In genomic region chr7:23474829-23475578, GRCh38 we compare ENCODE assay signal across 8 cellular contexts. TPM values are rescaled to one million over a fixed set of nuclear protein-coding genes. Genes with fewer than 3 reads are reported as not detected.
DNase-seq lines count a peak whose midpoint lies in the region; ATAC-seq, FAIRE-seq and TF ChIP-seq lines count a peak whose summit lies in the region.

No MANE protein-coding gene starts in this region.

- H3K4me3 ChIP-seq in H1 (ENCODE audit: extremely low read depth in 1 of 4, insufficient read depth in 2 of 4, low read depth in 3 of 4, low read length in 4 of 4), result peak overlapping the region; percentile 61 to 86 (median 76)
- H3K4me3 ChIP-seq in colonic mucosa, result no peak overlapping the region

- intact Hi-C loops in colonic mucosa (cut with DNase I), result no loop called here

- H3K9ac ChIP-seq in H1 (replicated peaks in 1 of 4; ENCODE audit: extremely low read depth in 1 of 4, low read depth in 3 of 4, low read length in 3 of 4) (peak overlapping the region; percentile 87 to 97 (median 93)), colonic mucosa (ENCODE audit: low read depth in 2 of 2, low read length in 2 of 2) (no peak overlapping the region)

- peaks cover 30% of the 10 kb centered on the region for H3K4me1 Mint-ChIP-seq in progenitor cell of endocrine pancreas (ENCODE audit: low read depth)

- H3K36me3 ChIP-seq in H1 (ENCODE audit: control insufficient read depth in 2 of 4, insufficient read depth in 4 of 4, low read length in 3 of 4) (no peaks in the 10 kb centered on the region; a peak in 3 of 8 replicates), colonic mucosa (no peaks in the 10 kb centered on the region)

- H2BK120ac ChIP-seq in H1 (replicated peaks; ENCODE audit: low read depth, low read length), result no peak overlapping the region

- H3K27me3 ChIP-seq in H1 (replicated peaks in 1 of 4; ENCODE audit: control insufficient read depth in 3 of 4, extremely low read depth in 1 of 4, insufficient read depth in 3 of 4, low read length in 3 of 4) (no peaks in the 10 kb centered on the region), colonic mucosa (peaks cover 92% of the 10 kb centered on the region)

- no peak overlapping the region for H3K14ac ChIP-seq in H1 (ENCODE audit: insufficient read length)

- peak overlapping the region; percentile 82 to 93 for H3K4me2 ChIP-seq in H1 (ENCODE audit: insufficient read depth in 1 of 2, low read depth in 2 of 2, low read length in 2 of 2)

- H4K20me1 ChIP-seq in H1 (replicated peaks in 1 of 2; ENCODE audit: control insufficient read depth in 1 of 2, insufficient read depth in 2 of 2, low read length in 2 of 2), result no peaks in the 10 kb centered on the region

- no peak for TF ChIP-seq EP300 in H1 (IDR thresholded peaks at IDR 0.05; ENCODE audit: borderline replicate concordance in 1 of 2, low read depth in 2 of 2, low read length in 2 of 2)

- H3K4me1 ChIP-seq in H1 (replicated peaks in 1 of 4; ENCODE audit: control insufficient read depth in 3 of 4, insufficient read depth in 4 of 4, low read length in 3 of 4) (peaks cover 0 to 8% (median 4%) of the 10 kb centered on the region in 4 experiments; a peak in 2 of 7 replicates), colonic mucosa (peaks cover 8% of the 10 kb centered on the region)

- peak overlapping the region; percentile 63 for H3K56ac ChIP-seq in H1 (replicated peaks; ENCODE audit: insufficient read length, low read depth, low read length)

- peak overlapping the region; percentile 94 for H4K5ac ChIP-seq in H1 (ENCODE audit: insufficient read length, low read depth, low read length)

- H3K36me3 Mint-ChIP-seq in progenitor cell of endocrine pancreas (ENCODE audit: insufficient read depth), result no peaks in the 10 kb centered on the region

- peak overlapping the region; percentile 82 for H4K91ac ChIP-seq in H1 (replicated peaks; ENCODE audit: insufficient read length, low read length)

- peak overlapping the region; percentile 97 for H2BK5ac ChIP-seq in H1 (ENCODE audit: low read depth, low read length)

- peak overlapping the region; percentile 94; the same call in 1 of the 2 replicates for H4K8ac ChIP-seq in H1 (ENCODE audit: extremely low read depth, insufficient read depth, low read length)

- ATAC-seq in left lobe of liver (no peak), GM19023 (IDR thresholded peaks at IDR 0.05; ENCODE audit: unreplicated experiment) (no peak)

- no peak overlapping the region for H2AFZ ChIP-seq in H1 (ENCODE audit: low read length)

- 1% methylated on average over 15 of the region's 15 CpGs; no CpG with 5 or more reads in 1 of the 2 experiments for WGBS in H1 (ENCODE audit: extremely low coverage in 1 of 2, insufficient coverage in 1 of 2, insufficient read length in 1 of 2, insufficient replicate concordance in 2 of 2, low coverage in 1 of 2, low lambda C conversion rate in 2 of 2, missing lambda C conversion rate in 1 of 2), 2 experiments

- CTCF ChIA-PET in H1 (lab: Charles Lee; ENCODE audit: partially characterized antibody), result interaction anchor here (0.8 to 1.3 kb wide), 3 partner anchors 16 to 46 kb away, joined by 3 to 5 read pairs (median 4); no protein-coding TSS in a partner anchor

- no peak overlapping the region for H3K4ac ChIP-seq in H1 (replicated peaks; ENCODE audit: insufficient read length, low read depth, low read length)

- peaks cover 4% of the 10 kb centered on the region; the same call in 1 of the 2 replicates for H3K23me2 ChIP-seq in H1 (ENCODE audit: low read depth, low read length)

- H3K27ac Mint-ChIP-seq in progenitor cell of endocrine pancreas, result peak overlapping the region; percentile 95

- FAIRE-seq in H1 (lab: Jason Lieb, UNC), result no peak

- H3K18ac ChIP-seq in H1 (ENCODE audit: extremely low read depth, low read length), result peak overlapping the region; percentile 89

- H2BK12ac ChIP-seq in H1 (ENCODE audit: low read depth, low read length), result peak overlapping the region; percentile 30; the same call in 1 of the 2 replicates

- peak in 1 of 2 experiments; percentile 10; a peak in 1 of 3 replicates for TF ChIP-seq POLR2A in H1 (IDR thresholded peaks at IDR 0.05; ENCODE audit: control extremely low read depth in 1 of 2, low read depth in 2 of 2, low read length in 2 of 2)

- no peaks in the 10 kb centered on the region for H3K27me3 Mint-ChIP-seq in progenitor cell of endocrine pancreas

- H3K27ac ChIP-seq in H1 (ENCODE audit: low read depth, low read length) (peak overlapping the region; percentile 96), colonic mucosa (no peak overlapping the region)

- POLR2A ChIA-PET in H1 (lab: Charles Lee; ENCODE audit: partially characterized antibody), result interaction anchor here (0.7 to 3.6 kb wide), 24 partner anchors 10 to 194 kb away, joined by 3 to 68 read pairs (median 4); partner anchors contain the start of gene TRA2A

- peaks cover 0 to 75% of the 10 kb centered on the region in 2 experiments; a peak in 3 of 4 replicates for H3K79me2 ChIP-seq in H1 (ENCODE audit: control insufficient read depth in 1 of 2, insufficient read depth in 2 of 2, low read length in 2 of 2)

- H3K9me3 Mint-ChIP-seq in progenitor cell of endocrine pancreas (ENCODE audit: low read depth), result no peaks in the 10 kb centered on the region

- peak overlapping the region; percentile 6 for H3K23ac ChIP-seq in H1 (ENCODE audit: insufficient read length)

- no peak overlapping the region for H2BK20ac ChIP-seq in H1 (ENCODE audit: low read length)

- TF ChIP-seq CTCF in H1 (IDR thresholded peaks at IDR 0.05; ENCODE audit: control extremely low read depth in 1 of 3, insufficient read depth in 1 of 3, low read depth in 1 of 3, low read length in 3 of 3), result no peak
- TF ChIP-seq CTCF in progenitor cell of endocrine pancreas (IDR thresholded peaks at IDR 0.05; ENCODE audit: unreplicated experiment), result no peak
- TF ChIP-seq CTCF in colonic mucosa (IDR thresholded peaks at IDR 0.05), result no peak

- H3K79me1 ChIP-seq in H1 (ENCODE audit: low read depth, low read length), result no peaks in the 10 kb centered on the region

- no peaks in the 10 kb centered on the region for H3K9me3 ChIP-seq in H1 (ENCODE audit: insufficient read depth in 2 of 2, low read depth in 1 of 2, low read length in 1 of 2)
- H3K9me3 ChIP-seq in colonic mucosa, result no peaks in the 10 kb centered on the region

- TF ChIP-seq RAD21 in H1 (IDR thresholded peaks at IDR 0.05 in 1 of 2, conservative IDR thresholded peaks at IDR 0.05 in 1 of 2; ENCODE audit: low read depth in 2 of 2, low read length in 2 of 2), result no peak

- peak overlapping the region; percentile 87 for H3K4me3 Mint-ChIP-seq in progenitor cell of endocrine pancreas (ENCODE audit: low read depth)

- H2AK5ac ChIP-seq in H1 (ENCODE audit: low read depth, low read length), result no peak overlapping the region

- DNase-seq in NCI-H748 (lab: John Stamatoyannopoulos, UW; ENCODE audit: unreplicated experiment), result peak; percentile 76
- no peak for DNase-seq in NCI-H748 treated with DMSO at 0.1 percent for 48 hours (lab: John Stamatoyannopoulos, UW)
- DNase-seq in NCI-H1930 (lab: John Stamatoyannopoulos, UW), result peak; percentile 27 to 62
- DNase-seq in H1 (ENCODE audit: low read depth in 1 of 2, low spot score in 2 of 2), result no peak
- no peak for DNase-seq in progenitor cell of endocrine pancreas (ENCODE audit: low spot score, unreplicated experiment)
- no peak for DNase-seq in left lobe of liver (ENCODE audit: low spot score)
- DNase-seq in colonic mucosa, result no peak

- H2BK15ac ChIP-seq in H1 (ENCODE audit: low read length), result no peak overlapping the region; the same call in 1 of the 2 replicates

TF ChIP-seq in H1, 55 proteins besides CTCF, POLR2A, EP300 and RAD21 (continues in another document):
- TF ChIP-seq ATF2 (IDR thresholded peaks at IDR 0.05; ENCODE audit: low read length), result 0 out of 2 replicates have a peak, but pooled peaks have one; percentile 19
- TF ChIP-seq TBP (IDR thresholded peaks at IDR 0.05; ENCODE audit: low read depth, low read length), result peak; percentile 6; the same call in 1 of the 2 replicates

RNA-seq across cellular contexts. Expression of gene IGF2BP3, which starts 4.7 kb away (rescaled TPM):
- total RNA-seq in H1 (2021; fragmentation: NEBNext Ultra II Directional; extraction: Animal tissue kit (Norgen Biotek cat#: 25700)), result 190 and 193 TPM in 2 replicates
- polyA plus RNA-seq in H1 (2011; rRNA removed), result 66.3 and 94.6 TPM in 2 replicates
- polyA plus RNA-seq in H1 (2011; cell fraction: cytosol; rRNA removed), result 104 TPM
- 157 TPM for polyA plus RNA-seq in H1 (2011; cell fraction: nucleus; rRNA removed)
- polyA plus RNA-seq in H1 (2012, experiment 1 of 2), result 85.0 to 196 TPM (median 117 TPM) in 4 replicates
- polyA plus RNA-seq in H1 (2012, experiment 2 of 2), result 5.9 TPM
- 133 TPM for polyA plus RNA-seq in H1 (2013, experiment 1 of 2)
- 122 TPM for polyA plus RNA-seq in H1 (2013, experiment 2 of 2)
- polyA minus RNA-seq in H1 (2011; rRNA and poly(A)+ RNA removed), result 185 and 189 TPM in 2 replicates
- polyA minus RNA-seq in H1 (2011; cell fraction: cytosol; rRNA and poly(A)+ RNA removed), result 145 TPM
- polyA minus RNA-seq in H1 (2011; cell fraction: nucleus; rRNA and poly(A)+ RNA removed), result 247 TPM
- total RNA-seq in progenitor cell of endocrine pancreas (96.9 and 107 TPM in 2 replicates), left lobe of liver (0.78 TPM), colonic mucosa (1 to 10 TPM in 1 of 2 donors, under 1 TPM in 1; 0.24 to 1.2 TPM)

RNA-seq across cellular contexts. Expression of gene TRA2A, which starts 56.8 kb away (rescaled TPM):
- total RNA-seq in H1 (2021; fragmentation: NEBNext Ultra II Directional; extraction: Animal tissue kit (Norgen Biotek cat#: 25700)), result 122 and 125 TPM in 2 replicates
- polyA plus RNA-seq in H1 (2011; rRNA removed), result 54.4 and 116 TPM in 2 replicates
- polyA plus RNA-seq in H1 (2011; cell fraction: cytosol; rRNA removed), result 69.8 TPM
- polyA plus RNA-seq in H1 (2011; cell fraction: nucleus; rRNA removed), result 38.2 TPM
- 80.3 to 93.1 TPM (median 84.8 TPM) in 4 replicates for polyA plus RNA-seq in H1 (2012, experiment 1 of 2)
- polyA plus RNA-seq in H1 (2012, experiment 2 of 2), result 11.4 TPM
- 75.1 TPM for polyA plus RNA-seq in H1 (2013, experiment 1 of 2)
- 77.3 TPM for polyA plus RNA-seq in H1 (2013, experiment 2 of 2)
- 77.5 and 105 TPM in 2 replicates for polyA minus RNA-seq in H1 (2011; rRNA and poly(A)+ RNA removed)
- 84.0 TPM for polyA minus RNA-seq in H1 (2011; cell fraction: cytosol; rRNA and poly(A)+ RNA removed)
- polyA minus RNA-seq in H1 (2011; cell fraction: nucleus; rRNA and poly(A)+ RNA removed), result 87.1 TPM
- total RNA-seq in progenitor cell of endocrine pancreas (203 and 216 TPM in 2 replicates), left lobe of liver (28.4 TPM), colonic mucosa (10 to 100 TPM; 73.2 to 83.3 TPM)

Comparison
In these comparisons a context has a peak if more than half of its experiments do, and no peak if none do; other contexts are left out.
1. DNase-seq: peak in NCI-H748 (single experiment) and NCI-H1930 (2 of 2); none in NCI-H748 treated with DMSO at 0.1 percent for 48 hours (single experiment), H1 (0 of 2), progenitor cell of endocrine pancreas (single experiment), left lobe of liver (single experiment) and colonic mucosa (single experiment).
2. H3K9ac ChIP-seq: peak in H1 (4 of 4); none in colonic mucosa (0 of 2).
3. RNA of gene IGF2BP3, which starts 4.7 kb away (total RNA-seq): 190 to 193 TPM in H1 and 96.9 to 107 TPM in progenitor cell of endocrine pancreas; 0.24 to 1.2 TPM in colonic mucosa and 0.78 TPM in left lobe of liver (single experiment); every median in the first group is over 10 times any median in the second.